10 cellular contexts compared by ENCODE assay signal in genomic region chr1:226425431-226426031, GRCh38. TPM values are rescaled to one million over a fixed set of nuclear protein-coding genes. Genes with fewer than 3 reads are reported as not detected.
A peak's percentile ranks its signal among the peaks of the same experiment; 100 is the strongest.
DNase-seq lines count a peak whose midpoint lies in the region; ATAC-seq lines count a peak whose summit lies in the region.
"Had no signal": no experiment of that assay in that cellular context is flagged by ENCODE, and none has a peak within 500 bp of the region (broad histone marks: within the 10 kb centered on the region; RNA-seq: fewer than 3 reads in every experiment).

No MANE protein-coding gene starts in this region.

- H3K9ac ChIP-seq in BLaER1 treated with 17β-estradiol and CSF1 and Interleukin-3, amounts not matched to agents 10 nM and 100 nM: 0 out of 22 replicates have a peak overlapping the region, but pooled peaks of 1 of the 11 experiments have one; percentile 12

- no peak overlapping the region for H3K27ac ChIP-seq in BLaER1 treated with 17β-estradiol and CSF1 and Interleukin-3, amounts not matched to agents 10 nM and 100 nM
- H3K27ac ChIP-seq: brain microvascular endothelial cell, WERI-Rb-1 had no signal

- no peaks in the 10 kb centered on the region for H3K9me3 Mint-ChIP-seq in activated CD4-positive, alpha-beta memory T cell treated with anti-CD3 and anti-CD28 coated beads for 36 hours

- ATAC-seq in GM21717 (IDR thresholded peaks at IDR 0.05; ENCODE audit: unreplicated experiment): peak; percentile 65
- ATAC-seq in HG02884 (IDR thresholded peaks at IDR 0.05; ENCODE audit: unreplicated experiment): no peak
- no peak for ATAC-seq in GM21825 (IDR thresholded peaks at IDR 0.05; ENCODE audit: unreplicated experiment)
- ATAC-seq in HG03159 (IDR thresholded peaks at IDR 0.05; ENCODE audit: unreplicated experiment): no peak

- H3K4me3 ChIP-seq in BLaER1 treated with 17β-estradiol and CSF1 and Interleukin-3, amounts not matched to agents 10 nM and 100 nM: peak overlapping the region in 8 of 10 experiments; percentile 13 to 39 (median 28); a peak in 10 of 20 replicates

- peak overlapping the region; percentile 69 for H3K4me3 Mint-ChIP-seq in activated CD4-positive, alpha-beta memory T cell treated with anti-CD3 and anti-CD28 coated beads for 36 hours

- peak overlapping the region; percentile 36 for H3K27ac Mint-ChIP-seq in activated CD4-positive, alpha-beta memory T cell treated with anti-CD3 and anti-CD28 coated beads for 36 hours

- H3K4me1 ChIP-seq in BLaER1 treated with 17β-estradiol and CSF1 and Interleukin-3, amounts not matched to agents 10 nM and 100 nM: peaks cover 16 to 63% (median 48%) of the 10 kb centered on the region in 10 experiments

- no peaks in the 10 kb centered on the region for H3K36me3 Mint-ChIP-seq in activated CD4-positive, alpha-beta memory T cell treated with anti-CD3 and anti-CD28 coated beads for 36 hours

- peaks cover 14% of the 10 kb centered on the region for H3K4me1 Mint-ChIP-seq in activated CD4-positive, alpha-beta memory T cell treated with anti-CD3 and anti-CD28 coated beads for 36 hours (ENCODE audit: low read depth)

- H3K27me3 Mint-ChIP-seq in activated CD4-positive, alpha-beta memory T cell treated with anti-CD3 and anti-CD28 coated beads for 36 hours: no peaks in the 10 kb centered on the region

- H3K27me3 ChIP-seq in BLaER1 treated with 17β-estradiol and CSF1 and Interleukin-3, amounts not matched to agents 10 nM and 100 nM: peaks cover 0 to 5% (median 0%) of the 10 kb centered on the region in 11 experiments; a peak in 1 of 22 replicates
- H3K27me3 ChIP-seq: brain microvascular endothelial cell had no signal

- intact Hi-C loops in activated CD4-positive, alpha-beta memory T cell treated with anti-CD3 and anti-CD28 coated beads for 36 hours (cut with micrococcal nuclease): loop anchor here (1.0 to 5.0 kb wide), 2 partner anchors 20 to 122 kb away; partner anchors contain the start of gene STUM

- H3K9me3 ChIP-seq in BLaER1 treated with 17β-estradiol and CSF1 and Interleukin-3, amounts not matched to agents 10 nM and 100 nM (replicated peaks in 1 of 11): peaks cover 0 to 11% (median 0%) of the 10 kb centered on the region in 11 experiments; a peak in 4 of 22 replicates

- CTCF ChIA-PET in activated CD4-positive, alpha-beta memory T cell treated with anti-CD3 and anti-CD28 coated beads for 36 hours (lab: Charles Lee): interaction anchor here (0.8 to 1.6 kb wide), 9 partner anchors 14 to 402 kb away, joined by 3 to 9 read pairs (median 5); partner anchors contain the start of gene PARP1

- H3K36me3 ChIP-seq in BLaER1 treated with 17β-estradiol and CSF1 and Interleukin-3, amounts not matched to agents 10 nM and 100 nM: no peaks in the 10 kb centered on the region
- H3K36me3 ChIP-seq: brain microvascular endothelial cell, WERI-Rb-1 had no signal

- POLR2A ChIA-PET in activated CD4-positive, alpha-beta memory T cell treated with anti-CD3 and anti-CD28 coated beads for 36 hours (lab: Charles Lee): interaction anchor here (0.8 to 0.9 kb wide), 2 partner anchors 18 to 19 kb away, joined by 4 to 7 read pairs; partner anchors contain the start of gene PARP1

- no peaks in the 10 kb centered on the region for H4K20me1 ChIP-seq in BLaER1 treated with 17β-estradiol and CSF1 and Interleukin-3, amounts not matched to agents 10 nM and 100 nM

- peak overlapping the region; percentile 68 to 80 (median 72) for H3K4me2 ChIP-seq in BLaER1 treated with 17β-estradiol and CSF1 and Interleukin-3, amounts not matched to agents 10 nM and 100 nM

- peak; percentile 57 for DNase-seq in activated CD4-positive, alpha-beta memory T cell treated with anti-CD3 and anti-CD28 coated beads for 36 hours
- peak; percentile 89 for DNase-seq in left kidney (ENCODE audit: low read depth, low spot score)
- DNase-seq in foreskin melanocyte: no peak
- DNase-seq: brain microvascular endothelial cell, WERI-Rb-1 had no signal

RNA-seq across cellular contexts. Expression of gene PARP1, which starts 17.6 kb away (rescaled TPM):
- total RNA-seq in activated CD4-positive, alpha-beta memory T cell treated with anti-CD3 and anti-CD28 coated beads for 36 hours: 100 to 1,000 TPM; 301 to 308 TPM
